ENCODE assay signal across 9 cellular contexts in the genomic region with DNA sequence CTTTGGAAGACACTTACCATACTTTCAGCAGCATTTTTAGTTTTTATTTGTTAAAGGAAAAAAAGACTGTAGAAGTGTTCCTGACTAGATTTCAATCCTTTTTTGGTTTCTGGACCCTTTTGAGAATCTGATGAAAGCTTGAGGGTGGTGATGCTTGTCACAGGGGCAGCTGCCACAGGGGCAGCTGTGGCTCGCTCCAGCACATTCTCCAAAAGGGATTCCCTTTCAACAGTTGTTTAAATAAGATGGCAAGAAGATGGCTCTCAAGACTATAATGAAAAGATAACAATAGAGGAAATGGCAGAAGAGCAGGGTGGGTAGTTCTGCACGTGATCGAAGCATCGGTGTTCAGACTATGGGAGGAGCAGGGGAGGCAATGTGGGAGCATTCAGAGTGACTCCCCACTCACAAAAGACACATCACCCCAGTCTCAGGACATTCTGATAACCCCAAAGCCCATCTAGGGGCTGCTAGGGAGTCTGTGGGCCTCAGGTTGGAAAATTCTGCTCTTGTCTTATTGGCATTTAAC. TPM values are rescaled to one million over a fixed set of nuclear protein-coding genes. Genes with fewer than 3 reads are reported as not detected.
DNase-seq lines count a peak whose midpoint lies in the region; ATAC-seq and TF ChIP-seq lines count a peak whose summit lies in the region.
"Had no signal": no experiment of that assay in that cellular context is flagged by ENCODE, and none has a peak within 500 bp of the region (broad histone marks: within the 10 kb centered on the region; RNA-seq: fewer than 3 reads in every experiment).

No MANE protein-coding gene starts in this region.

- no peak overlapping the region for H3K4ac ChIP-seq in trophoblast cell (ENCODE audit: low read depth, low read length)

- H3K4me2 ChIP-seq in trophoblast cell (ENCODE audit: low read length), result no peak overlapping the region

- ATAC-seq in GM19395 (IDR thresholded peaks at IDR 0.05; ENCODE audit: unreplicated experiment), result peak; percentile 17
- ATAC-seq in HG02981 (IDR thresholded peaks at IDR 0.05; ENCODE audit: unreplicated experiment), result peak; percentile 4

- WGBS in trophoblast cell (ENCODE audit: extremely low coverage, insufficient coverage, insufficient read length), result no CpG with 5 or more reads among the region's 4 CpGs

- peaks cover 2% of the 10 kb centered on the region for H3K79me2 ChIP-seq in trophoblast cell (ENCODE audit: control insufficient read depth, insufficient read depth, low read length, poor library complexity)

- peak overlapping the region; percentile 25 for H3K18ac ChIP-seq in trophoblast cell (ENCODE audit: low read length)

- H3K27ac ChIP-seq in trophoblast cell (ENCODE audit: low read depth, low read length) (no peak overlapping the region), brain microvascular endothelial cell (no peak overlapping the region)

- no peak overlapping the region for H3K14ac ChIP-seq in trophoblast cell (ENCODE audit: low read length)

- H4K12ac ChIP-seq in trophoblast cell (ENCODE audit: low read depth, low read length), result no peak overlapping the region

- H3K23ac ChIP-seq in trophoblast cell (ENCODE audit: low read length), result no peak overlapping the region

- H2AFZ ChIP-seq in trophoblast cell (ENCODE audit: insufficient read depth, low read length, poor library complexity), result no peak overlapping the region

- no peaks in the 10 kb centered on the region for H3K79me1 ChIP-seq in trophoblast cell (ENCODE audit: low read length)

- H3K36me3 ChIP-seq in trophoblast cell (ENCODE audit: control insufficient read depth in 1 of 2, insufficient read depth in 2 of 2, low read length in 2 of 2) (peaks cover 0 to 2% of the 10 kb centered on the region in 2 experiments), brain microvascular endothelial cell (replicated peaks) (no peaks in the 10 kb centered on the region)

- H3K4me1 ChIP-seq in trophoblast cell (ENCODE audit: control insufficient read depth in 1 of 2, insufficient read depth in 2 of 2, low read length in 2 of 2), result peaks cover 0 to under 1% of the 10 kb centered on the region in 2 experiments

- H4K8ac ChIP-seq in trophoblast cell (ENCODE audit: low read depth, low read length), result no peak overlapping the region

- H2BK120ac ChIP-seq in trophoblast cell (ENCODE audit: insufficient read depth, low read length, poor library complexity), result no peak overlapping the region

- H3K9me3 ChIP-seq in trophoblast cell (ENCODE audit: insufficient read depth, low read depth, low read length), result no peaks in the 10 kb centered on the region

- no peak overlapping the region for H2AK5ac ChIP-seq in trophoblast cell (ENCODE audit: low read length)

- H4K91ac ChIP-seq in trophoblast cell (ENCODE audit: low read depth, low read length), result no peak overlapping the region

- H2BK5ac ChIP-seq in trophoblast cell (ENCODE audit: low read depth, low read length, poor library complexity), result no peak overlapping the region

- H2BK12ac ChIP-seq in trophoblast cell (ENCODE audit: low read length), result no peak overlapping the region

- H3K9ac ChIP-seq in trophoblast cell (ENCODE audit: low read length), result no peak overlapping the region

- DNase-seq in UCSD-AML1 (lab: John Stamatoyannopoulos, UW; ENCODE audit: unreplicated experiment), result peak; percentile 14
- no peak for DNase-seq in trophoblast cell
- no peak for DNase-seq in brain microvascular endothelial cell
- DNase-seq in pons (ENCODE audit: low spot score), result no peak
- no peak for DNase-seq in NCI-H1105 (lab: John Stamatoyannopoulos, UW)
- DNase-seq: H9, SHP77 treated with DMSO at 0.1 percent for 48 hours had no signal

- H3K4me3 ChIP-seq in trophoblast cell (ENCODE audit: low read depth, low read length) (no peak overlapping the region), brain microvascular endothelial cell (ENCODE audit: low read depth, low read length) (no peak overlapping the region)

- no peak for TF ChIP-seq CTCF in brain microvascular endothelial cell (IDR thresholded peaks at IDR 0.05; ENCODE audit: low read depth, low read length, missing control alignments)

- in situ Hi-C loops in brain microvascular endothelial cell (cut with HindIII; ENCODE audit: low pct_ligation_motif_present, low sequenced_read_pairs), result no loop called here

- H3K27me3 ChIP-seq in trophoblast cell (ENCODE audit: insufficient read depth, low read length) (no peaks in the 10 kb centered on the region), brain microvascular endothelial cell (replicated peaks) (no peaks in the 10 kb centered on the region)

RNA-seq across cellular contexts. Expression of gene TNFAIP8, which starts 46.5 kb away (rescaled TPM):
- polyA plus RNA-seq in trophoblast cell (2013), result 58.8 and 59.8 TPM in 2 replicates
